In the genomic region with DNA sequence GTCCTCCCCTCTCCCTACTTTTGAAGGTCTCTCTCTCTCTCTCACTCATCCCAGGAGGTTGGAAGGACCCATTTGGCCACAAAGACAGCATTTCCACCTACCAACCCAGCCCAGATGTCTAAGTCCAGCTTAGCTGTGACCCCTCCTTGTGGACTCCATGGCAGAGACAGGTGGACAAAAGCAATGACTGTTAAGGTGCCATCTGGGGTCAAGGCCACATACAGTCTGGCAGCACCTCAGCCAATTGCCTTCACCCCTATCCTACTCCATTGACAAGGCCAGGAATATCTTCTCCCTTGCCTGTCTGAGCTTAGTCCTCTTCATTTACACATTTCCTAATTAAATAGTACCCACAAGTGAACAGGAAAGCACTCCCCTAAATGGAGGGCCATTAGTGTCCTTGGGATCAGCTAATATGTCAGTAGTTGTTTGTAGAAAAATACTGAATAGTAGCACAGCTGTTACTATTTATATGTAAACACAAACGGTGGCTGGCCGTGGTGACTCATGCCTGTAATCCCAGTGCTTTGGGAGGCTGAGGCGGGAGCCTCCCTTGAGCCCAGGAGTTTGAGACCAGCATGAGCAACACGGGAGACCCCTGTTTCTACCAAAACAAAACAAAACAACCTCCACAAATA, we compare ENCODE assay signal across 10 cellular contexts. TPM values are rescaled to one million over a fixed set of nuclear protein-coding genes. Genes with fewer than 3 reads are reported as not detected.
DNase-seq lines count a peak whose midpoint lies in the region; ATAC-seq, FAIRE-seq and TF ChIP-seq lines count a peak whose summit lies in the region.
"Had no signal": no experiment of that assay in that cellular context is flagged by ENCODE, and none has a peak within 500 bp of the region (broad histone marks: within the 10 kb centered on the region; RNA-seq: fewer than 3 reads in every experiment).

No MANE protein-coding gene starts in this region.

- no peaks in the 10 kb centered on the region for H3K27me3 ChIP-seq in HepG2 (ENCODE audit: control insufficient read depth in 1 of 2, insufficient read depth in 2 of 2, low read length in 2 of 2)

- H3K9me3 ChIP-seq in HepG2 (ENCODE audit: low read length), result peaks cover 7% of the 10 kb centered on the region; the same call in 1 of the 2 replicates

- no TSS peak for BruUV-seq in HepG2 (replicated peaks; lab: Mats Ljungman, UMichigan)

- no peak overlapping the region for H2AFZ ChIP-seq in HepG2 (ENCODE audit: low read length)

- H3K4me2 ChIP-seq in HepG2 (ENCODE audit: low read depth, low read length), result peak overlapping the region; percentile 65

- 0 out of 2 replicates have a peak, but pooled peaks have one; percentile 30 for TF ChIP-seq CTCF in HepG2 (CRISPR knock-in tag; IDR thresholded peaks at IDR 0.05)

- no peaks in the 10 kb centered on the region for H3K79me2 ChIP-seq in HepG2 (ENCODE audit: insufficient read depth, low read length)

- 0% methylated on average over 4 of the region's 4 CpGs for WGBS in HepG2 (ENCODE audit: low lambda C conversion rate)

- H3K9ac ChIP-seq in HepG2 (ENCODE audit: insufficient read depth, low read depth, low read length), result peak overlapping the region; percentile 31

- FAIRE-seq in HepG2 (lab: Jason Lieb, UNC), result peak; percentile 84

- POLR2A ChIA-PET in HepG2 (lab: Yijun Ruan, JAX), result interaction anchor here (0.9 to 1.7 kb wide), 9 partner anchors 12 to 700 kb away, joined by 3 to 15 read pairs (median 4); partner anchors contain the start of genes EFHC1, FBXO9, GCLC and GSTA4

- peaks cover 48% of the 10 kb centered on the region for H3K4me1 ChIP-seq in HepG2 (ENCODE audit: insufficient read depth, low read length)

- intact Hi-C loops in HepG2 (cut with micrococcal nuclease; ENCODE audit: unreplicated experiment), result loop anchor here (1.0 to 10.0 kb wide), 2 partner anchors 15 to 185 kb away; no protein-coding TSS in a partner anchor

- peak; percentile 73 for DNase-seq in COLO668 (lab: John Stamatoyannopoulos, UW; ENCODE audit: unreplicated experiment)
- DNase-seq in NCI-H146 (lab: John Stamatoyannopoulos, UW), result peak; percentile 88
- peak; percentile 7 for DNase-seq in brain pericyte (ENCODE audit: low read depth, low spot score)
- peak; percentile 92 for DNase-seq in HepG2 (ENCODE audit: low spot score)
- no peak for DNase-seq in NCI-H524 treated with DMSO at 0.1 percent for 48 hours (lab: John Stamatoyannopoulos, UW)
- no peak for DNase-seq in putamen (ENCODE audit: low spot score)
- no peak for DNase-seq in nucleus accumbens (lab: John Stamatoyannopoulos, UW)
- DNase-seq: activated CD8-positive, alpha-beta T cell treated with anti-CD3 and anti-CD28 coated beads for 36 hours; NCI-H526 treated with DMSO at 0.1 percent for 48 hours had no signal

- ATAC-seq in HepG2, result peak; percentile 92
- no peak for ATAC-seq in GM21526 (IDR thresholded peaks at IDR 0.05; ENCODE audit: low FRiP score, unreplicated experiment)
- ATAC-seq: activated CD8-positive, alpha-beta T cell treated with anti-CD3 and anti-CD28 coated beads for 36 hours had no signal

- TF ChIP-seq POLR2A in HepG2 (IDR thresholded peaks at IDR 0.05; ENCODE audit: insufficient read depth in 1 of 2, low read depth in 2 of 2, low read length in 2 of 2), result no peak

- H3K36me3 ChIP-seq in HepG2 (replicated peaks in 1 of 2; ENCODE audit: control insufficient read depth in 1 of 2, insufficient read depth in 2 of 2, low read length in 2 of 2), result no peaks in the 10 kb centered on the region

- CTCF ChIA-PET in HepG2 (lab: Yijun Ruan, JAX; ENCODE audit: low intra/inter-chr PET ratio, low total read pairs), result interaction anchor here (1.0 kb wide), 1 partner anchor 16 kb away, joined by 3 read pairs; no protein-coding TSS in a partner anchor

- no peak for TF ChIP-seq RAD21 in HepG2 (CRISPR knock-in tag; IDR thresholded peaks at IDR 0.05)

- TF ChIP-seq EP300 in HepG2 (IDR thresholded peaks at IDR 0.05; ENCODE audit: low read depth in 2 of 2, low read length in 2 of 2), result peak; percentile 20 to 72; a peak in 3 of 4 replicates
- peak; percentile 53; the same call in 1 of the 2 replicates for TF ChIP-seq EP300 in HepG2 (CRISPR knock-in tag; IDR thresholded peaks at IDR 0.05; ENCODE audit: borderline replicate concordance)

- peak overlapping the region; percentile 65 for H3K27ac ChIP-seq in HepG2 (ENCODE audit: extremely low read length, insufficient read depth, low read length)

- H4K20me1 ChIP-seq in HepG2 (ENCODE audit: insufficient read depth, low read length), result no peaks in the 10 kb centered on the region

- in situ Hi-C loops in HepG2 (cut with HindIII; ENCODE audit: extremely low pct_ligation_motif_present, low pct_unique_long_range_greater_than_20kb), result no loop called here

- peak overlapping the region in 1 of 3 experiments; percentile 27; a peak in 1 of 6 replicates for H3K4me3 ChIP-seq in HepG2 (replicated peaks in 1 of 3; ENCODE audit: insufficient read depth in 1 of 3, low read depth in 2 of 3, low read length in 3 of 3)

RNA-seq across cellular contexts. Expression of gene GCM1, which starts 28.8 kb away (rescaled TPM):
- total RNA-seq in HepG2 (2016; rRNA removed; fragmentation: Illumina TruSeq; extraction: Trizol), result 0.13 and 0.18 TPM in 2 replicates
- 0.09 TPM in 1 of 2 replicates, not detected in the other for total RNA-seq in HepG2 (2016; cell fraction: cytosol; rRNA removed; fragmentation: Illumina TruSeq; extraction: Trizol; ENCODE audit: low read depth)
- 0.15 and 0.16 TPM in 2 replicates for total RNA-seq in HepG2 (2016; cell fraction: insoluble cytoplasmic fraction; rRNA removed; fragmentation: Illumina TruSeq; extraction: Trizol)
- 0.06 and 0.17 TPM in 2 replicates for total RNA-seq in HepG2 (2016; cell fraction: membrane; rRNA removed; fragmentation: Illumina TruSeq; extraction: Trizol)
- total RNA-seq in HepG2 (2016; cell fraction: nucleus; rRNA removed; fragmentation: Illumina TruSeq; extraction: Trizol), result 0.13 TPM in 1 of 2 replicates, not detected in the other
- 0.03 and 0.04 TPM in 2 replicates for polyA plus RNA-seq in HepG2 (2011; rRNA removed)
- 0.03 TPM in 2 replicates for polyA plus RNA-seq in HepG2 (2011; cell fraction: cytosol; rRNA removed)
- 0.05 TPM in 1 of 2 replicates, not detected in the other for polyA plus RNA-seq in HepG2 (2011; cell fraction: nucleus; rRNA removed)
- 0.24 TPM in 1 of 2 replicates, not detected in the other for polyA plus RNA-seq in HepG2 (2012)
- polyA plus RNA-seq in HepG2 (2016; cell fraction: cytosol; fragmentation: Illumina TruSeq; extraction: Trizol; ENCODE audit: low read depth), result not detected in 2 replicates
- 0.13 TPM in 1 of 2 replicates, not detected in the other for polyA plus RNA-seq in HepG2 (2016; cell fraction: insoluble cytoplasmic fraction; fragmentation: Illumina TruSeq; extraction: Trizol; ENCODE audit: low read depth)
- not detected in 2 replicates for polyA plus RNA-seq in HepG2 (2016; cell fraction: membrane; fragmentation: Illumina TruSeq; extraction: Trizol; ENCODE audit: low read depth)
- 0.16 and 0.22 TPM in 2 replicates for polyA plus RNA-seq in HepG2 (2016; cell fraction: nucleus; fragmentation: Illumina TruSeq; extraction: Trizol; ENCODE audit: insufficient read depth, low read depth)
- polyA minus RNA-seq in HepG2 (2011; rRNA and poly(A)+ RNA removed; ENCODE audit: low replicate concordance), result not detected in 2 replicates
- polyA minus RNA-seq in HepG2 (2011; cell fraction: cytosol; rRNA and poly(A)+ RNA removed), result not detected in 2 replicates
- not detected in 2 replicates for polyA minus RNA-seq in HepG2 (2011; cell fraction: nucleus; rRNA and poly(A)+ RNA removed)
- total RNA-seq: activated CD8-positive, alpha-beta T cell treated with anti-CD3 and anti-CD28 coated beads for 36 hours had no signal

RNA-seq across cellular contexts. Expression of gene FBXO9, which starts 54.7 kb away (rescaled TPM):
- 59.2 and 64.3 TPM in 2 replicates for total RNA-seq in HepG2 (2016; rRNA removed; fragmentation: Illumina TruSeq; extraction: Trizol)
- total RNA-seq in HepG2 (2016; cell fraction: cytosol; rRNA removed; fragmentation: Illumina TruSeq; extraction: Trizol; ENCODE audit: low read depth), result 39.0 and 41.9 TPM in 2 replicates
- total RNA-seq in HepG2 (2016; cell fraction: insoluble cytoplasmic fraction; rRNA removed; fragmentation: Illumina TruSeq; extraction: Trizol), result 57.9 and 71.5 TPM in 2 replicates
- 69.1 and 90.8 TPM in 2 replicates for total RNA-seq in HepG2 (2016; cell fraction: membrane; rRNA removed; fragmentation: Illumina TruSeq; extraction: Trizol)
- total RNA-seq in HepG2 (2016; cell fraction: nucleus; rRNA removed; fragmentation: Illumina TruSeq; extraction: Trizol), result 79.2 and 92.5 TPM in 2 replicates
- 93.5 and 98.4 TPM in 2 replicates for polyA plus RNA-seq in HepG2 (2011; rRNA removed)
- 44.3 and 45.4 TPM in 2 replicates for polyA plus RNA-seq in HepG2 (2011; cell fraction: cytosol; rRNA removed)
- polyA plus RNA-seq in HepG2 (2011; cell fraction: nucleus; rRNA removed), result 382 and 412 TPM in 2 replicates
- polyA plus RNA-seq in HepG2 (2012), result 65.8 and 76.9 TPM in 2 replicates
- 44.6 and 65.5 TPM in 2 replicates for polyA plus RNA-seq in HepG2 (2016; cell fraction: cytosol; fragmentation: Illumina TruSeq; extraction: Trizol; ENCODE audit: low read depth)
- polyA plus RNA-seq in HepG2 (2016; cell fraction: insoluble cytoplasmic fraction; fragmentation: Illumina TruSeq; extraction: Trizol; ENCODE audit: low read depth), result 77.5 and 86.9 TPM in 2 replicates
- 66.8 and 86.6 TPM in 2 replicates for polyA plus RNA-seq in HepG2 (2016; cell fraction: membrane; fragmentation: Illumina TruSeq; extraction: Trizol; ENCODE audit: low read depth)
- polyA plus RNA-seq in HepG2 (2016; cell fraction: nucleus; fragmentation: Illumina TruSeq; extraction: Trizol; ENCODE audit: insufficient read depth, low read depth), result 216 and 220 TPM in 2 replicates
- 55.2 and 76.3 TPM in 2 replicates for polyA minus RNA-seq in HepG2 (2011; rRNA and poly(A)+ RNA removed; ENCODE audit: low replicate concordance)
- polyA minus RNA-seq in HepG2 (2011; cell fraction: cytosol; rRNA and poly(A)+ RNA removed), result 24.3 and 30.7 TPM in 2 replicates
- polyA minus RNA-seq in HepG2 (2011; cell fraction: nucleus; rRNA and poly(A)+ RNA removed), result 98.2 and 133 TPM in 2 replicates

RNA-seq across cellular contexts. Expression of gene CILK1, which starts 58.3 kb away (rescaled TPM):
- total RNA-seq in HepG2 (2016; rRNA removed; fragmentation: Illumina TruSeq; extraction: Trizol), result 15.5 and 25.4 TPM in 2 replicates
- 1.7 and 1.8 TPM in 2 replicates for total RNA-seq in HepG2 (2016; cell fraction: cytosol; rRNA removed; fragmentation: Illumina TruSeq; extraction: Trizol; ENCODE audit: low read depth)
- 15.4 and 24.0 TPM in 2 replicates for total RNA-seq in HepG2 (2016; cell fraction: insoluble cytoplasmic fraction; rRNA removed; fragmentation: Illumina TruSeq; extraction: Trizol)
- total RNA-seq in HepG2 (2016; cell fraction: membrane; rRNA removed; fragmentation: Illumina TruSeq; extraction: Trizol), result 12.7 and 13.3 TPM in 2 replicates
- 13.0 and 14.6 TPM in 2 replicates for total RNA-seq in HepG2 (2016; cell fraction: nucleus; rRNA removed; fragmentation: Illumina TruSeq; extraction: Trizol)
- 8.7 and 11.4 TPM in 2 replicates for polyA plus RNA-seq in HepG2 (2011; rRNA removed)
- 5.9 and 7.6 TPM in 2 replicates for polyA plus RNA-seq in HepG2 (2011; cell fraction: cytosol; rRNA removed)
- polyA plus RNA-seq in HepG2 (2011; cell fraction: nucleus; rRNA removed), result 4.6 and 4.9 TPM in 2 replicates
- 5.6 and 6.2 TPM in 2 replicates for polyA plus RNA-seq in HepG2 (2012)
- polyA plus RNA-seq in HepG2 (2016; cell fraction: cytosol; fragmentation: Illumina TruSeq; extraction: Trizol; ENCODE audit: low read depth), result 1.3 and 1.4 TPM in 2 replicates
- 24.9 and 25.0 TPM in 2 replicates for polyA plus RNA-seq in HepG2 (2016; cell fraction: insoluble cytoplasmic fraction; fragmentation: Illumina TruSeq; extraction: Trizol; ENCODE audit: low read depth)
- 7.3 and 7.7 TPM in 2 replicates for polyA plus RNA-seq in HepG2 (2016; cell fraction: membrane; fragmentation: Illumina TruSeq; extraction: Trizol; ENCODE audit: low read depth)
- 19.5 and 21.6 TPM in 2 replicates for polyA plus RNA-seq in HepG2 (2016; cell fraction: nucleus; fragmentation: Illumina TruSeq; extraction: Trizol; ENCODE audit: insufficient read depth, low read depth)
- polyA minus RNA-seq in HepG2 (2011; rRNA and poly(A)+ RNA removed; ENCODE audit: low replicate concordance), result 6.8 and 9.5 TPM in 2 replicates
- 7.1 and 9.0 TPM in 2 replicates for polyA minus RNA-seq in HepG2 (2011; cell fraction: cytosol; rRNA and poly(A)+ RNA removed)
- polyA minus RNA-seq in HepG2 (2011; cell fraction: nucleus; rRNA and poly(A)+ RNA removed), result 8.2 and 11.1 TPM in 2 replicates

Comparison
In these comparisons a context has a peak if more than half of its experiments do, and no peak if none do; other contexts are left out.
1. DNase-seq: peak in COLO668 (single experiment), NCI-H146 (single experiment), brain pericyte (single experiment) and HepG2 (single experiment); none in NCI-H524 treated with DMSO at 0.1 percent for 48 hours (single experiment), putamen (single experiment) and nucleus accumbens (0 of 56).